ENCODE assay signal across 21 cellular contexts in the genomic region with DNA sequence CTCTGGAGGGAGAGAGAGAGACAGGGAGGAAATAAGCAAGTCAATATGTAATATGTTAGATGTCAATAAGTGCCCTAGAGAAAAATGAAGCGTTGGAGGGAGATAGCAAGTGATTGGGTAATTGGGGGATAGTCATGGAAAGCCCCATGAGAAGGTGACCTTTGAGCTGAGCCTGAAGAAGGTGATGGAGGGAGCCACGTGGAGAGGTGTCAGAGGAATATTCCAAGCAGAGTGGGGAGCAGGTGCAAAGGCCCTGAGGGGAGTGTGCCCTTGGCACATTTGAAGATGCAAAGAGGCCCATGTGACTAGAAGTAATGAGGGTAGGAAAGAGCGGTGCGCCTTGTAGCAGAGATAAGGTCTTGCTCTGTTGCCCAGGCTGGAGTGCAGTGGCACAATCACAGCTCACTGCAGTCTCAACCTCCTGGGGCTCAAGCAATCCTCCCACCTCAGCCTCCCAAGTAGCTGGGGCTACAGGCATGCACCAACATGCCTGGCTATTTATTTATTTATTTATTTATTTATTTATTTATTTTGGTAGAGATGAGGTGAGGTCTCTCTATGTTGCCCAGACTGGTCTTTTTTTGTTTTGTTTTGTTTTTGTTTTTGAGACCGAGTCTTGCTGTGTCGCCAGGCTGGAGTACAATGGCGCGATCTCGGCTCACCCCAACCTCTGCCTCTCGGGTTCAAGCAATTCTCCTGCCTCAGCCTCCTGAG. TPM values are rescaled to one million over a fixed set of nuclear protein-coding genes. Genes with fewer than 3 reads are reported as not detected.
A peak's percentile ranks its signal among the peaks of the same experiment; 100 is the strongest.
DNase-seq lines count a peak whose midpoint lies in the region; ATAC-seq and TF ChIP-seq lines count a peak whose summit lies in the region.
"Had no signal": no experiment of that assay in that cellular context is flagged by ENCODE, and none has a peak within 500 bp of the region (broad histone marks: within the 10 kb centered on the region; RNA-seq: fewer than 3 reads in every experiment).

No MANE protein-coding gene starts in this region.

- no peaks in the 10 kb centered on the region for H3K9me3 Mint-ChIP-seq in endodermal cell
- H3K9me3 Mint-ChIP-seq: CD14-positive monocyte; CD4-positive, alpha-beta memory T cell had no signal

- H4K91ac ChIP-seq in trophoblast cell (ENCODE audit: low read depth, low read length), result no peak overlapping the region

- no peak overlapping the region for H3K23ac ChIP-seq in trophoblast cell (ENCODE audit: low read length)

- H4K20me1 ChIP-seq in OCI-LY7 (ENCODE audit: insufficient read depth, low read length), result no peaks in the 10 kb centered on the region
- H4K20me1 ChIP-seq: BLaER1 had no signal

- H2AFZ ChIP-seq in trophoblast cell (ENCODE audit: insufficient read depth, low read length, poor library complexity), result no peak overlapping the region
- no peak overlapping the region for H2AFZ ChIP-seq in OCI-LY7 (ENCODE audit: low read length)

- no peak overlapping the region for H4K8ac ChIP-seq in trophoblast cell (ENCODE audit: low read depth, low read length)

- H3K18ac ChIP-seq in trophoblast cell (ENCODE audit: low read length), result no peak overlapping the region

- no peaks in the 10 kb centered on the region for H3K9me2 ChIP-seq in OCI-LY7 (ENCODE audit: insufficient read depth, low read length)

- BruUV-seq in OCI-LY7 (replicated peaks; lab: Mats Ljungman, UMichigan), result no TSS peak

- no peak overlapping the region for H3K27ac Mint-ChIP-seq in endodermal cell
- H3K27ac Mint-ChIP-seq: CD14-positive monocyte; CD4-positive, alpha-beta memory T cell; HFFc6 had no signal

- intact Hi-C loops in OCI-LY7 (cut with micrococcal nuclease; ENCODE audit: unreplicated experiment), result no loop called here

- no peaks in the 10 kb centered on the region for H3K36me3 Mint-ChIP-seq in endodermal cell (ENCODE audit: low read depth)
- H3K36me3 Mint-ChIP-seq: CD14-positive monocyte; CD4-positive, alpha-beta memory T cell; IgD-negative memory B cell had no signal

- no peak overlapping the region for H2BK120ac ChIP-seq in trophoblast cell (ENCODE audit: insufficient read depth, low read length, poor library complexity)

- no peaks in the 10 kb centered on the region for H3K79me2 ChIP-seq in trophoblast cell (ENCODE audit: control insufficient read depth, insufficient read depth, low read length, poor library complexity)
- no peaks in the 10 kb centered on the region for H3K79me2 ChIP-seq in OCI-LY7 (ENCODE audit: insufficient read depth, low read depth, low read length)

- CTCF ChIA-PET in HEK293 (lab: Yijun Ruan, JAX), result interaction anchor here (0.5 to 3.4 kb wide), 5 partner anchors 69 to 116 kb away, joined by 3 to 26 read pairs (median 4); no protein-coding TSS in a partner anchor
- CTCF ChIA-PET in OCI-LY7 (lab: Charles Lee; ENCODE audit: unreplicated experiment), result no interaction called here

- peak; percentile 27 for DNase-seq in endodermal cell
- no peak for DNase-seq in trophoblast cell
- DNase-seq in stimulated activated CD8-positive, alpha-beta memory T cell treated with anti-CD3 and anti-CD28 coated beads, Interleukin-4, amount 100 ng/mL, for 48 hours, result no peak
- no peak for DNase-seq in OCI-LY7 (ENCODE audit: low spot score)
- DNase-seq: 8988T; CD4-positive, alpha-beta memory T cell; DMS153; DMS79; GDM1; HCEC 1CT; HFFc6 had no signal

- H3K36me3 ChIP-seq in HEK293 (ENCODE audit: control insufficient read depth in 2 of 2, insufficient read depth in 1 of 2, low read length in 2 of 2) (no peaks in the 10 kb centered on the region), endodermal cell (ENCODE audit: control insufficient read depth, insufficient read depth, low read length) (no peaks in the 10 kb centered on the region), liver (ENCODE audit: control insufficient read depth in 4 of 4, insufficient read depth in 3 of 4, low read depth in 1 of 4, low read length in 3 of 4) (no peaks in the 10 kb centered on the region), trophoblast cell (ENCODE audit: control insufficient read depth in 1 of 2, insufficient read depth in 2 of 2, low read length in 2 of 2) (no peaks in the 10 kb centered on the region), OCI-LY7 (ENCODE audit: insufficient read depth, low read length) (no peaks in the 10 kb centered on the region)
- H3K36me3 ChIP-seq: BLaER1 had no signal

- no peak overlapping the region for H2BK5ac ChIP-seq in trophoblast cell (ENCODE audit: low read depth, low read length, poor library complexity)

- H3K4ac ChIP-seq in trophoblast cell (ENCODE audit: low read depth, low read length), result no peak overlapping the region

- H3K9ac ChIP-seq in endodermal cell (ENCODE audit: extremely low read depth, low read length, poor library complexity, severe bottlenecking) (no peak overlapping the region), liver (ENCODE audit: low read depth in 1 of 2, low read length in 2 of 2) (no peak overlapping the region), trophoblast cell (ENCODE audit: low read length) (no peak overlapping the region)
- H3K9ac ChIP-seq: BLaER1 had no signal

- H3K4me3 Mint-ChIP-seq in endodermal cell, result no peak overlapping the region
- H3K4me3 Mint-ChIP-seq: CD4-positive, alpha-beta memory T cell; HFFc6; IgD-negative memory B cell had no signal

- ATAC-seq in GM21723 (IDR thresholded peaks at IDR 0.05; ENCODE audit: unreplicated experiment), result no peak

- no peak overlapping the region for H2AK5ac ChIP-seq in trophoblast cell (ENCODE audit: low read length)

- no peak overlapping the region for H2BK12ac ChIP-seq in trophoblast cell (ENCODE audit: low read length)

- POLR2A ChIA-PET in HEK293 (lab: Yijun Ruan, JAX) (no interaction called here), OCI-LY7 (lab: Charles Lee) (interaction anchor here (0.5 kb wide), 1 partner anchor 139 kb away, joined by 3 read pairs; no protein-coding TSS in a partner anchor)

- no peaks in the 10 kb centered on the region for H3K9me3 ChIP-seq in HEK293 (ENCODE audit: control insufficient read depth, insufficient read depth, low read depth, low read length)
- H3K9me3 ChIP-seq in endodermal cell (ENCODE audit: control insufficient read depth, low read length), result no peaks in the 10 kb centered on the region
- no peaks in the 10 kb centered on the region for H3K9me3 ChIP-seq in liver (ENCODE audit: control insufficient read depth in 4 of 4, low read length in 3 of 4)
- peaks cover 3% of the 10 kb centered on the region for H3K9me3 ChIP-seq in trophoblast cell (ENCODE audit: insufficient read depth, low read depth, low read length)
- H3K9me3 ChIP-seq in OCI-LY7 (ENCODE audit: low read length), result no peaks in the 10 kb centered on the region
- H3K9me3 ChIP-seq: BLaER1 had no signal

- no peaks in the 10 kb centered on the region for H3K4me1 ChIP-seq in HEK293 (ENCODE audit: control insufficient read depth, insufficient read depth, low read length)
- H3K4me1 ChIP-seq in endodermal cell (ENCODE audit: control insufficient read depth, insufficient read depth, low read length), result peaks cover 2% of the 10 kb centered on the region
- peaks cover 0 to 5% (median 0%) of the 10 kb centered on the region in 4 donors for H3K4me1 ChIP-seq in liver (ENCODE audit: control insufficient read depth in 4 of 4, insufficient read depth in 4 of 4, low read length in 3 of 4)
- H3K4me1 ChIP-seq in trophoblast cell (ENCODE audit: control insufficient read depth in 1 of 2, insufficient read depth in 2 of 2, low read length in 2 of 2), result peaks cover 4 to 7% of the 10 kb centered on the region in 2 experiments
- H3K4me1 ChIP-seq in OCI-LY7 (ENCODE audit: insufficient read depth, low read length, poor library complexity, severe bottlenecking), result no peaks in the 10 kb centered on the region

- H3K27me3 ChIP-seq in endodermal cell (ENCODE audit: control insufficient read depth, insufficient read depth, low read length, poor library complexity, severe bottlenecking), result no peaks in the 10 kb centered on the region
- H3K27me3 ChIP-seq in liver (ENCODE audit: control insufficient read depth in 4 of 4, insufficient read depth in 4 of 4, low read length in 3 of 4), result no peaks in the 10 kb centered on the region
- no peaks in the 10 kb centered on the region for H3K27me3 ChIP-seq in trophoblast cell (ENCODE audit: insufficient read depth, low read length)
- H3K27me3 ChIP-seq: BLaER1 had no signal

- TF ChIP-seq RAD21 in liver (IDR thresholded peaks at IDR 0.05), result no peak

- H4K12ac ChIP-seq in trophoblast cell (ENCODE audit: low read depth, low read length), result no peak overlapping the region

- no peak for TF ChIP-seq CTCF in HEK293 (tag by site-specific recombination; IDR thresholded peaks at IDR 0.05)
- no peak for TF ChIP-seq CTCF in endodermal cell (conservative IDR thresholded peaks at IDR 0.05)
- no peak for TF ChIP-seq CTCF in liver (IDR thresholded peaks at IDR 0.05; ENCODE audit: low read depth, low read length, missing input control)
- TF ChIP-seq CTCF in OCI-LY7 (conservative IDR thresholded peaks at IDR 0.05; ENCODE audit: low read length), result no peak

- H3K4me3 ChIP-seq in HEK293 (ENCODE audit: low read depth, low read length) (no peak overlapping the region), endodermal cell (ENCODE audit: low read length) (no peak overlapping the region), liver (ENCODE audit: low read depth in 1 of 3, low read length in 3 of 3) (no peak overlapping the region), trophoblast cell (ENCODE audit: low read depth, low read length) (peak overlapping the region; percentile 34), OCI-LY7 (ENCODE audit: low read depth, low read length, poor library complexity, severe bottlenecking) (no peak overlapping the region)
- H3K4me3 ChIP-seq: BLaER1 had no signal

- no peak overlapping the region for H3K4me2 ChIP-seq in trophoblast cell (ENCODE audit: low read length)
- no peak overlapping the region for H3K4me2 ChIP-seq in OCI-LY7 (ENCODE audit: low read length)
- H3K4me2 ChIP-seq: BLaER1 had no signal

- WGBS in endodermal cell (ENCODE audit: insufficient coverage in 1 of 2, insufficient read length in 1 of 2), 2 experiments, result 88 to 94% methylated on average over 10 of the region's 10 CpGs
- 83% methylated on average over 10 of the region's 10 CpGs for WGBS in liver
- no CpG with 5 or more reads among the region's 10 CpGs for WGBS in trophoblast cell (ENCODE audit: extremely low coverage, insufficient coverage, insufficient read length)

- H3K14ac ChIP-seq in trophoblast cell (ENCODE audit: low read length), result no peak overlapping the region

- H3K27me3 Mint-ChIP-seq in endodermal cell (ENCODE audit: insufficient read depth), result no peaks in the 10 kb centered on the region

- H3K27ac ChIP-seq in HEK293 (ENCODE audit: extremely low read depth, low read depth, low read length) (no peak overlapping the region), endodermal cell (ENCODE audit: low read depth, low read length) (no peak overlapping the region), liver (ENCODE audit: low read depth in 1 of 2, low read length in 2 of 2) (no peak overlapping the region), trophoblast cell (ENCODE audit: low read depth, low read length) (no peak overlapping the region), OCI-LY7 (ENCODE audit: low read depth, low read length, poor library complexity, severe bottlenecking) (no peak overlapping the region)
- H3K27ac ChIP-seq: BLaER1 had no signal

- no peaks in the 10 kb centered on the region for H3K79me1 ChIP-seq in trophoblast cell (ENCODE audit: low read length)

- H3K4me1 Mint-ChIP-seq in endodermal cell, result peaks cover 9% of the 10 kb centered on the region

RNA-seq across cellular contexts. Expression of a gene that starts 2.1 kb away (rescaled TPM):
- not detected for total RNA-seq in endodermal cell
- polyA plus RNA-seq in endodermal cell (2013, experiment 1 of 2), result not detected
- polyA plus RNA-seq in endodermal cell (2013, experiment 2 of 2), result not detected
- total RNA-seq in liver, result not detected
- polyA plus RNA-seq in liver, result not detected
- not detected in 2 replicates for polyA plus RNA-seq in trophoblast cell (2013)
- total RNA-seq in OCI-LY7 (2014; rRNA removed; shearing (Covaris generic)), result not detected in 2 replicates
- total RNA-seq in OCI-LY7 (2022), result not detected in 2 replicates
- total RNA-seq: A673; CD4-positive, alpha-beta memory T cell; Daoy; H4; HFFc6 had no signal
- polyA plus RNA-seq: AG04450; CD14-positive monocyte; CD4-positive, alpha-beta memory T cell; IgD-negative memory B cell had no signal

RNA-seq across cellular contexts. Expression of a gene that starts 8.1 kb away (rescaled TPM):
- total RNA-seq in endodermal cell (10 to 100 TPM; 38.8 to 43.7 TPM), liver (10 to 100 TPM; 10.7 to 35.9 TPM), OCI-LY7 (2022) (not detected in 2 replicates)
- 8.8 TPM for polyA plus RNA-seq in endodermal cell (2013, experiment 1 of 2)
- 9.4 TPM for polyA plus RNA-seq in endodermal cell (2013, experiment 2 of 2)
- polyA plus RNA-seq in liver, result 10 to 100 TPM in 1 of 2 donors, 1 to 10 TPM in 1; 8.7 to 27.5 TPM
- polyA plus RNA-seq in trophoblast cell (2013), result 23.1 and 23.4 TPM in 2 replicates
- total RNA-seq in OCI-LY7 (2014; rRNA removed; shearing (Covaris generic)), result not detected in 2 replicates
- polyA plus RNA-seq: CD14-positive monocyte, IgD-negative memory B cell had no signal

Comparison
In these comparisons a context has a peak if more than half of its experiments do, and no peak if none do; other contexts are left out.
1. RNA of a gene that starts 8.1 kb away (total RNA-seq): 38.8 to 43.7 TPM in endodermal cell and 10.7 to 35.9 TPM in liver; not detected in OCI-LY7; every median in the first group is over 10 times any median in the second.